In genomic region chr7:69060516-69060915, GRCh38 we compare ENCODE assay signal across 22 cellular contexts.
DNase-seq lines count a peak whose midpoint lies in the region; TF ChIP-seq lines count a peak whose summit lies in the region.
"Had no signal": no experiment of that assay in that cellular context is flagged by ENCODE, and none has a peak within 500 bp of the region (broad histone marks: within the 10 kb centered on the region; RNA-seq: fewer than 3 reads in every experiment).

No MANE protein-coding gene starts in this region.

- H3F3A ChIP-seq in neural progenitor cell (ENCODE audit: low read depth), result peaks cover 5% of the 10 kb centered on the region

- no peak overlapping the region for H3K4me3 Mint-ChIP-seq in neural progenitor cell
- H3K4me3 Mint-ChIP-seq: CD8-positive, alpha-beta memory T cell; H9; HFFc6 had no signal

- peaks cover 2% of the 10 kb centered on the region for H3K27me3 Mint-ChIP-seq in neural progenitor cell (ENCODE audit: insufficient read depth, low read depth)
- H3K27me3 Mint-ChIP-seq: CD8-positive, alpha-beta memory T cell had no signal

- peak; percentile 16 for DNase-seq in NCI-H146 (lab: John Stamatoyannopoulos, UW)
- DNase-seq in NCI-H146 treated with DMSO at 0.1 percent for 48 hours (lab: John Stamatoyannopoulos, UW; ENCODE audit: unreplicated experiment), result no peak
- peak; percentile 28 for DNase-seq in NCI-H1694 treated with DMSO at 0.1 percent for 48 hours (lab: John Stamatoyannopoulos, UW)
- DNase-seq in NCI-H82 treated with DMSO at 0.1 percent for 48 hours (lab: John Stamatoyannopoulos, UW; ENCODE audit: unreplicated experiment), result peak; percentile 65
- peak; percentile 11 for DNase-seq in neural progenitor cell (ENCODE audit: low spot score)
- DNase-seq in SW 1271 (lab: John Stamatoyannopoulos, UW), result no peak
- no peak for DNase-seq in activated T-cell treated with anti-CD3 and anti-CD28 coated beads, Interleukin-2, amount 50 U/mL, for 1 hour
- DNase-seq: 8988T; C1 segment of cervical spinal cord; Calu3; CD8-positive, alpha-beta memory T cell; DMS79; H9; HFFc6; MM.1S; NCI-H1048; NCI-H1417 treated with DMSO at 0.1 percent for 48 hours; NCI-H2081; NCI-H2227 treated with DMSO at 0.1 percent for 48 hours; NCI-H526 treated with DMSO at 0.1 percent for 48 hours; Peyer's patch; T-helper 1 cell had no signal

- TF ChIP-seq CTCF in neural progenitor cell (IDR thresholded peaks at IDR 0.05), result no peak

- no peak overlapping the region for H3K27ac ChIP-seq in neural progenitor cell
- H3K27ac ChIP-seq: Peyer's patch had no signal

- no peaks in the 10 kb centered on the region for H4K20me1 ChIP-seq in neural progenitor cell (ENCODE audit: low read depth)

- no peak overlapping the region for H3K9ac ChIP-seq in neural progenitor cell

- no peaks in the 10 kb centered on the region for H3K4me1 ChIP-seq in neural progenitor cell
- H3K4me1 ChIP-seq: Peyer's patch had no signal

- no peaks in the 10 kb centered on the region for H3K27me3 ChIP-seq in neural progenitor cell
- H3K27me3 ChIP-seq: Peyer's patch had no signal

- no peaks in the 10 kb centered on the region for H3K79me2 ChIP-seq in neural progenitor cell (ENCODE audit: low read depth)

- no peaks in the 10 kb centered on the region for H3K4me1 Mint-ChIP-seq in neural progenitor cell
- H3K4me1 Mint-ChIP-seq: CD8-positive, alpha-beta memory T cell had no signal

- H3K4me2 ChIP-seq in neural progenitor cell, result no peak overlapping the region

- peaks cover 9% of the 10 kb centered on the region for H3K9me3 Mint-ChIP-seq in neural progenitor cell

- no peak overlapping the region for H3K27ac Mint-ChIP-seq in neural progenitor cell
- H3K27ac Mint-ChIP-seq: CD8-positive, alpha-beta memory T cell; H9; HFFc6 had no signal

- H3K9me3 ChIP-seq in neural progenitor cell (ENCODE audit: low read depth), result no peaks in the 10 kb centered on the region
- H3K9me3 ChIP-seq: Peyer's patch had no signal

- H3K36me3 ChIP-seq in neural progenitor cell, result no peaks in the 10 kb centered on the region
- H3K36me3 ChIP-seq: Peyer's patch had no signal

- H3K36me3 Mint-ChIP-seq in neural progenitor cell, result peaks cover 1% of the 10 kb centered on the region
- H3K36me3 Mint-ChIP-seq: CD8-positive, alpha-beta memory T cell had no signal

- no peak overlapping the region for H2AFZ ChIP-seq in neural progenitor cell (replicated peaks)

- no peak overlapping the region for H3K4me3 ChIP-seq in neural progenitor cell
- H3K4me3 ChIP-seq: Peyer's patch had no signal

Comparison
In these comparisons a context has a peak if more than half of its experiments do, and no peak if none do; other contexts are left out.
1. DNase-seq: peak in NCI-H146 (single experiment), NCI-H1694 treated with DMSO at 0.1 percent for 48 hours (single experiment), NCI-H82 treated with DMSO at 0.1 percent for 48 hours (single experiment) and neural progenitor cell (single experiment); none in NCI-H146 treated with DMSO at 0.1 percent for 48 hours (single experiment), SW 1271 (0 of 2) and activated T-cell treated with anti-CD3 and anti-CD28 coated beads, Interleukin-2, amount 50 U/mL, for 1 hour (single experiment).